Comparison of ENCODE assay signal across 19 cellular contexts in the genomic region with DNA sequence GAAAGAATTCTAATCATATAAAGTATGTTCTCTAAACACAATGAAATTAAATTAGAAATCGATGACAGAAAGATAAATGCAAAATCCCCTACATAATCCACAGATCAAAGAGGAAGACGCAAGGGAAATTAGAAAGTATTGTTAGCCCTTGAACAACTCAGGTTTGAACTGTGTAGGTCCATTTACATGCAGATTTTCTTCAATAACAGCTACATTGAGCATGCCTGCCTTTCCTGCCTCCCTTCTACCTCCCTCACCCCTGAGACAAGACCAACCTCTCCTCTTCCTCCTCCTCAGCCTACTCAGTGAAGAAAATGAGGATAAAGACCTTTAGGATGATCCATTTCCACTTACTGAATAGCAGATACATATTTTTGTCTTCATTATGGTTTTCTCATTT.
DNase-seq lines count a peak whose midpoint lies in the region; ATAC-seq, FAIRE-seq and TF ChIP-seq lines count a peak whose summit lies in the region.
"Had no signal": no experiment of that assay in that cellular context is flagged by ENCODE, and none has a peak within 500 bp of the region (broad histone marks: within the 10 kb centered on the region; RNA-seq: fewer than 3 reads in every experiment).

No MANE protein-coding gene starts in this region.

- H3K56ac ChIP-seq in H1 (replicated peaks; ENCODE audit: insufficient read length, low read depth, low read length): no peak overlapping the region

- no peak overlapping the region for H2BK15ac ChIP-seq in H1 (ENCODE audit: low read length)

- peaks cover 17% of the 10 kb centered on the region for H3K4me1 ChIP-seq in HAP-1
- H3K4me1 ChIP-seq in H1 (replicated peaks in 1 of 4; ENCODE audit: control insufficient read depth in 3 of 4, insufficient read depth in 4 of 4, low read length in 3 of 4): peaks cover 0 to 3% (median 0%) of the 10 kb centered on the region in 4 experiments; a peak in 2 of 7 replicates
- peaks cover 10% of the 10 kb centered on the region; the same call in 1 of the 2 replicates for H3K4me1 ChIP-seq in iPS-20b (ENCODE audit: insufficient read depth, low read length)
- H3K4me1 ChIP-seq in subcutaneous abdominal adipose tissue (ENCODE audit: control insufficient read depth in 5 of 5, insufficient read depth in 5 of 5, low read length in 5 of 5): peaks cover 0 to 5% (median 0%) of the 10 kb centered on the region in 5 donors
- no peaks in the 10 kb centered on the region for H3K4me1 ChIP-seq in kidney (ENCODE audit: control insufficient read depth in 1 of 2, insufficient read depth in 1 of 2, low read depth in 1 of 2, low read length in 2 of 2)

- peaks cover 0 to 2% of the 10 kb centered on the region in 2 experiments for H4K20me1 ChIP-seq in H1 (replicated peaks in 1 of 2; ENCODE audit: control insufficient read depth in 1 of 2, insufficient read depth in 2 of 2, low read length in 2 of 2)

- H2AFZ ChIP-seq in H1 (ENCODE audit: low read length): no peak overlapping the region
- H2AFZ ChIP-seq: GM23248 had no signal

- H4K8ac ChIP-seq in H1 (ENCODE audit: extremely low read depth, insufficient read depth, low read length): no peak overlapping the region

- CTCF ChIA-PET in H1 (lab: Charles Lee; ENCODE audit: partially characterized antibody): interaction anchor here (1.6 kb wide), 1 partner anchor 232 kb away, joined by 4 read pairs; no protein-coding TSS in a partner anchor

- no peak overlapping the region for H4K5ac ChIP-seq in H1 (ENCODE audit: insufficient read length, low read depth, low read length)

- no peak for TF ChIP-seq RAD21 in H1 (IDR thresholded peaks at IDR 0.05 in 1 of 2, conservative IDR thresholded peaks at IDR 0.05 in 1 of 2; ENCODE audit: low read depth in 2 of 2, low read length in 2 of 2)

- no peak overlapping the region for H3K4ac ChIP-seq in H1 (replicated peaks; ENCODE audit: insufficient read length, low read depth, low read length)

- no peaks in the 10 kb centered on the region for H3K79me1 ChIP-seq in H1 (ENCODE audit: low read depth, low read length)

- no peak overlapping the region for H3K23ac ChIP-seq in H1 (ENCODE audit: insufficient read length)

- no peak overlapping the region for H3K18ac ChIP-seq in H1 (ENCODE audit: extremely low read depth, low read length)

- H3K27me3 ChIP-seq in HAP-1 (ENCODE audit: low read depth): no peaks in the 10 kb centered on the region
- no peaks in the 10 kb centered on the region for H3K27me3 ChIP-seq in H1 (replicated peaks in 1 of 4; ENCODE audit: control insufficient read depth in 3 of 4, extremely low read depth in 1 of 4, insufficient read depth in 3 of 4, low read length in 3 of 4)
- no peaks in the 10 kb centered on the region for H3K27me3 ChIP-seq in iPS-20b (ENCODE audit: insufficient read depth, low read length)
- H3K27me3 ChIP-seq in subcutaneous abdominal adipose tissue (ENCODE audit: control insufficient read depth in 5 of 5, insufficient read depth in 4 of 5, low read length in 5 of 5): no peaks in the 10 kb centered on the region

- H3K36me3 ChIP-seq in HAP-1 (replicated peaks): peaks cover 3% of the 10 kb centered on the region
- H3K36me3 ChIP-seq in H1 (ENCODE audit: control insufficient read depth in 2 of 4, insufficient read depth in 4 of 4, low read length in 3 of 4): peaks cover 0 to 7% (median 0%) of the 10 kb centered on the region in 4 experiments; a peak in 2 of 8 replicates
- H3K36me3 ChIP-seq in iPS-20b (ENCODE audit: insufficient read depth, low read depth, low read length): peaks cover 5% of the 10 kb centered on the region; the same call in 1 of the 2 replicates
- H3K36me3 ChIP-seq in subcutaneous abdominal adipose tissue (ENCODE audit: control insufficient read depth in 5 of 5, insufficient read depth in 5 of 5, low read length in 5 of 5): peaks cover 0 to 18% (median 5%) of the 10 kb centered on the region in 5 donors
- no peaks in the 10 kb centered on the region for H3K36me3 ChIP-seq in kidney (ENCODE audit: control insufficient read depth in 1 of 2, insufficient read depth in 2 of 2, low read length in 2 of 2)

- H3K14ac ChIP-seq in H1 (ENCODE audit: insufficient read length): no peak overlapping the region

- no peak overlapping the region for H2BK20ac ChIP-seq in H1 (ENCODE audit: low read length)

- H4K91ac ChIP-seq in H1 (replicated peaks; ENCODE audit: insufficient read length, low read length): no peak overlapping the region

- H3K23me2 ChIP-seq in H1 (ENCODE audit: low read depth, low read length): no peaks in the 10 kb centered on the region

- no peaks in the 10 kb centered on the region for H3K9me3 ChIP-seq in HAP-1
- no peaks in the 10 kb centered on the region for H3K9me3 ChIP-seq in H1 (ENCODE audit: insufficient read depth in 2 of 2, low read depth in 1 of 2, low read length in 1 of 2)
- no peaks in the 10 kb centered on the region for H3K9me3 ChIP-seq in iPS-20b (ENCODE audit: insufficient read depth, low read depth, low read length)
- H3K9me3 ChIP-seq in subcutaneous abdominal adipose tissue (ENCODE audit: control insufficient read depth in 5 of 5, low read length in 5 of 5): no peaks in the 10 kb centered on the region
- no peaks in the 10 kb centered on the region for H3K9me3 ChIP-seq in kidney (ENCODE audit: control insufficient read depth in 1 of 2, low read length in 2 of 2)

- TF ChIP-seq CTCF in H1 (IDR thresholded peaks at IDR 0.05; ENCODE audit: control extremely low read depth in 1 of 3, insufficient read depth in 1 of 3, low read depth in 1 of 3, low read length in 3 of 3) (no peak), kidney (IDR thresholded peaks at IDR 0.05; ENCODE audit: borderline replicate concordance, extremely low read depth, insufficient read depth) (no peak)

- peaks cover 0 to 73% of the 10 kb centered on the region in 2 experiments; a peak in 3 of 4 replicates for H3K79me2 ChIP-seq in H1 (ENCODE audit: control insufficient read depth in 1 of 2, insufficient read depth in 2 of 2, low read length in 2 of 2)

- H3K4me2 ChIP-seq in H1 (ENCODE audit: insufficient read depth in 1 of 2, low read depth in 2 of 2, low read length in 2 of 2): no peak overlapping the region

- POLR2A ChIA-PET in H1 (lab: Charles Lee; ENCODE audit: partially characterized antibody): no interaction called here

- no peak overlapping the region for H2BK5ac ChIP-seq in H1 (ENCODE audit: low read depth, low read length)

- no peak for TF ChIP-seq POLR2A in H1 (IDR thresholded peaks at IDR 0.05; ENCODE audit: control extremely low read depth in 1 of 2, low read depth in 2 of 2, low read length in 2 of 2)

- H3K9ac ChIP-seq in H1 (replicated peaks in 1 of 4; ENCODE audit: extremely low read depth in 1 of 4, low read depth in 3 of 4, low read length in 3 of 4) (no peak overlapping the region), iPS-20b (ENCODE audit: low read depth, low read length) (no peak overlapping the region), subcutaneous abdominal adipose tissue (ENCODE audit: low read length in 5 of 5) (no peak overlapping the region), kidney (ENCODE audit: low read length in 2 of 2) (no peak overlapping the region)
- H3K9ac ChIP-seq: GM23248 had no signal

- no peak overlapping the region for H2AK5ac ChIP-seq in H1 (ENCODE audit: low read depth, low read length)

- DNase-seq in HAP-1 (ENCODE audit: low spot score in 2 of 2): peak; percentile 66 to 96
- no peak for DNase-seq in H1 (ENCODE audit: low read depth in 1 of 2, low spot score in 2 of 2)
- DNase-seq in DMS79 (lab: John Stamatoyannopoulos, UW): no peak
- DNase-seq in kidney: no peak
- DNase-seq in RCC 7860 (ENCODE audit: low spot score): no peak
- DNase-seq: C1 segment of cervical spinal cord; Calu3; CD4-positive, alpha-beta memory T cell; COR-L47; DMS53; DND-41; GM23248 had no signal

- in situ Hi-C loops in HAP-1 (cut with MboI; ENCODE audit: low sequenced_read_pairs): no loop called here

- no peak overlapping the region for H2BK12ac ChIP-seq in H1 (ENCODE audit: low read depth, low read length)

- ATAC-seq in HG03354 (IDR thresholded peaks at IDR 0.05; ENCODE audit: poor library complexity, severe bottlenecking, unreplicated experiment): no peak
- ATAC-seq: HCT116 had no signal

- FAIRE-seq in H1 (lab: Jason Lieb, UNC) (peak; percentile 62), kidney (lab: Jason Lieb, UNC) (no peak), RCC 7860 (lab: Jason Lieb, UNC) (no peak)
- FAIRE-seq: GM12892, GM19239, H54 had no signal

- no peak overlapping the region for H2BK120ac ChIP-seq in H1 (replicated peaks; ENCODE audit: low read depth, low read length)

- TF ChIP-seq EP300 in H1 (IDR thresholded peaks at IDR 0.05; ENCODE audit: borderline replicate concordance in 1 of 2, low read depth in 2 of 2, low read length in 2 of 2): no peak

- H3K4me3 ChIP-seq in HAP-1 (no peak overlapping the region), H1 (ENCODE audit: extremely low read depth in 1 of 4, insufficient read depth in 2 of 4, low read depth in 3 of 4, low read length in 4 of 4) (no peak overlapping the region), iPS-20b (ENCODE audit: low read length) (0 out of 2 replicates have a peak overlapping the region, but pooled peaks have one; percentile 15), subcutaneous abdominal adipose tissue (ENCODE audit: low read depth in 1 of 5, low read length in 5 of 5) (no peak overlapping the region), kidney (ENCODE audit: low read length in 2 of 2) (no peak overlapping the region)
- H3K4me3 ChIP-seq: GM23248 had no signal

- 86% methylated on average over 2 of the region's 2 CpGs; no CpG with 5 or more reads in 1 of the 2 experiments for WGBS in H1 (ENCODE audit: extremely low coverage in 1 of 2, insufficient coverage in 1 of 2, insufficient read length in 1 of 2, insufficient replicate concordance in 2 of 2, low coverage in 1 of 2, low lambda C conversion rate in 2 of 2, missing lambda C conversion rate in 1 of 2), 2 experiments

- intact Hi-C loops in kidney (cut with DNase I): no loop called here

- H3K27ac ChIP-seq in H1 (ENCODE audit: low read depth, low read length) (no peak overlapping the region), iPS-20b (ENCODE audit: low read length) (no peak overlapping the region), subcutaneous abdominal adipose tissue (ENCODE audit: low read depth, low read length) (peak overlapping the region; percentile 14), kidney (ENCODE audit: low read depth in 2 of 2, low read length in 2 of 2) (no peak overlapping the region)
- H3K27ac ChIP-seq: GM23248 had no signal

TF ChIP-seq in H1, 55 proteins besides CTCF, POLR2A, EP300 and RAD21 (continues in another document):
- TF ChIP-seq EGR1 (IDR thresholded peaks at IDR 0.05; ENCODE audit: borderline replicate concordance, low read depth, low read length): no peak
- TF ChIP-seq SRF (IDR thresholded peaks at IDR 0.05; ENCODE audit: low read depth, low read length): no peak
- TF ChIP-seq PHF8 (conservative IDR thresholded peaks at IDR 0.05; ENCODE audit: low read depth, low read length): no peak
- TF ChIP-seq TEAD4 (IDR thresholded peaks at IDR 0.05; ENCODE audit: low read depth, low read length): no peak

Comparison
In these comparisons a context has a peak if more than half of its experiments do, and no peak if none do; other contexts are left out.
1. DNase-seq: peak in HAP-1 (2 of 2); none in H1 (0 of 2), DMS79 (single experiment), kidney (single experiment) and RCC 7860 (single experiment).